2 cellular contexts compared by ENCODE assay signal in genomic region chr13:108272333-108272732, GRCh38.
TF ChIP-seq lines count a peak whose summit lies in the region.

No MANE protein-coding gene starts in this region.

TF ChIP-seq in GM12891, 5 proteins besides CTCF, POLR2A, EP300 and RAD21:
- no peak for TF ChIP-seq SPI1 (IDR thresholded peaks at IDR 0.05; ENCODE audit: low read depth, low read length)

TF ChIP-seq in SK-N-SH, 30 proteins besides CTCF, POLR2A, EP300 and RAD21:
- no peak for TF ChIP-seq POLR2AphosphoS5 (IDR thresholded peaks at IDR 0.05; ENCODE audit: low read depth, low read length)
- TF ChIP-seq SIN3A (IDR thresholded peaks at IDR 0.05; ENCODE audit: borderline replicate concordance, low read depth, low read length) = no peak
- no peak for TF ChIP-seq MXI1 (IDR thresholded peaks at IDR 0.05; ENCODE audit: low read depth, low read length)
- no peak for TF ChIP-seq PBX3 (IDR thresholded peaks at IDR 0.05)
- no peak for TF ChIP-seq RFX5 (IDR thresholded peaks at IDR 0.05; ENCODE audit: low read length)
- TF ChIP-seq MAX (IDR thresholded peaks at IDR 0.05; ENCODE audit: low read depth) = no peak
- no peak for TF ChIP-seq NRF1 (IDR thresholded peaks at IDR 0.05; ENCODE audit: low read depth, low read length)
- TF ChIP-seq ZBTB33 (IDR thresholded peaks at IDR 0.05; ENCODE audit: borderline replicate concordance, low read depth) = no peak
- no peak for TF ChIP-seq FOXM1 (IDR thresholded peaks at IDR 0.05; ENCODE audit: low read depth)
- no peak for TF ChIP-seq GABPA (IDR thresholded peaks at IDR 0.05; ENCODE audit: low read depth)
- TF ChIP-seq CHD2 (IDR thresholded peaks at IDR 0.05; ENCODE audit: low read length, partially characterized antibody) = no peak
- no peak for TF ChIP-seq TAF1 (IDR thresholded peaks at IDR 0.05; ENCODE audit: borderline replicate concordance, low read depth, low read length)
- TF ChIP-seq ELF1 (IDR thresholded peaks at IDR 0.05) = no peak
- no peak for TF ChIP-seq FOXJ3 (CRISPR knock-in tag; IDR thresholded peaks at IDR 0.05)
